In the genomic region with DNA sequence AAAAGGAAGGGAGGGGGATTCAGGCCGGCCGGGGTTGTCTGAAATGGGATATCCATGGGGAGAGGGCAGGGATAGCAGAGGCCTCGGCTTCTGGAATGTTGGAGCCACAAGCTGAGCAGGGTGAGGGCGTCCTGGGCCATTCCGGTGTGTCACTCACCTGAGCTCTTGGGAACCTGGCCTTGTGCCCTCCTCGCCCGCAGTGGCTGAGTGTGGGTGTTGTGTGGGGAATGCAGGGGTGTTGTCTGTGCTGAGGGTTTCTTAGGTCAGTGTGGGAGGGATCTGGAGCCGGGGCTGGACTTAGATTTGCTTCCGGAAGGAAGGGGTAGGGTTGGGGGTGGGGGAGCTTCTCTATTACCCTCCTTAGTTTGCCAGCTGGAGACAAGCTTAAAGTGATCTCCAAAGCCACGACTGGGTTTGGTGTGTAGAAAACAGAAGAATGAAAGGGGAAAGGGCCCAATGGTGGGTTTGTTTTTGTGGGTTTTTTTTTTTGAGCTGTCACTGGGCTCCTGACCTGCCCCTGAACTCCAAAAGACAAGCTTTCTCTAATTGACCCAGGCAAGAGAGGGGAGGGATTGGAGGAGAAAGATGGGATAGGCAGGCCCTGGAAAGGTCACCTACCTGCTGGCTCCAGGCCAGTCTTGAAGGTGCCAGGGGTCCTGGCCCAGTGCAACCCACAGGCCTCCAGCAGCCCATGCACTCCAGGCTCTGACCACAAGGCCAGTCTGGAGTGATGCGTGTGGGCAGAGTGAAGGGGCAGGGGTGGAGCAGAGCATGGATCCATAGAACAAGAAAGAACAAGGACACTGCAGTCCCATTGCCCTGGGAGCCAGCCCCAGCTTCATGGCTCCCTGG, we compare ENCODE assay signal across 8 cellular contexts. TPM values are rescaled to one million over a fixed set of nuclear protein-coding genes. Genes with fewer than 3 reads are reported as not detected.
DNase-seq lines count a peak whose midpoint lies in the region; ATAC-seq and TF ChIP-seq lines count a peak whose summit lies in the region.
"Had no signal": no experiment of that assay in that cellular context is flagged by ENCODE, and none has a peak within 500 bp of the region (broad histone marks: within the 10 kb centered on the region; RNA-seq: fewer than 3 reads in every experiment).

Gene SULT1A2 (minus strand): TSS at position 211 of the 852 bp plus-strand sequence. CDS start 1,120 bp downstream, outside the sequence.

- H3K4me3 ChIP-seq in mammary epithelial cell (replicated peaks in 1 of 3; ENCODE audit: insufficient read depth in 1 of 3, low read depth in 2 of 3, low read length in 3 of 3) (no peak within 1 kb of the TSS), left lung (peak within 1 kb of the TSS in 1 of 2 donors; percentile 20), subcutaneous abdominal adipose tissue (ENCODE audit: low read depth in 1 of 5, low read length in 5 of 5) (peak within 1 kb of the TSS; percentile 4 to 50 (median 40))

- H4K20me1 ChIP-seq in mammary epithelial cell (ENCODE audit: insufficient read depth, low read length), result no peaks in the 10 kb centered on the region

- H3K36me3 ChIP-seq in mammary epithelial cell (ENCODE audit: insufficient read depth, low read length), result no peaks in the 10 kb centered on the region
- H3K36me3 ChIP-seq in left lung, result peaks cover 0 to 14% of the 10 kb centered on the region in 2 donors
- peaks cover 0 to 6% (median 2%) of the 10 kb centered on the region in 5 donors for H3K36me3 ChIP-seq in subcutaneous abdominal adipose tissue (ENCODE audit: control insufficient read depth in 5 of 5, insufficient read depth in 5 of 5, low read length in 5 of 5)

- H3K9me3 ChIP-seq in mammary epithelial cell (replicated peaks; ENCODE audit: insufficient read depth, low read length) (no peaks in the 10 kb centered on the region), left lung (no peaks in the 10 kb centered on the region), subcutaneous abdominal adipose tissue (ENCODE audit: control insufficient read depth in 5 of 5, low read length in 5 of 5) (no peaks in the 10 kb centered on the region)

- peak within 1 kb of the TSS; percentile 64 for H2AFZ ChIP-seq in mammary epithelial cell (ENCODE audit: low read depth, low read length)

- WGBS in mammary epithelial cell (ENCODE audit: low coverage, missing lambda C conversion rate), result 28% methylated on average over 7 of the region's 11 CpGs

- H3K27me3 ChIP-seq in mammary epithelial cell (ENCODE audit: insufficient read depth, low read length) (no peaks in the 10 kb centered on the region), left lung (no peaks in the 10 kb centered on the region), subcutaneous abdominal adipose tissue (ENCODE audit: control insufficient read depth in 5 of 5, insufficient read depth in 4 of 5, low read length in 5 of 5) (peaks cover 0 to 2% (median 0%) of the 10 kb centered on the region in 5 donors)

- BruUV-seq in mammary epithelial cell (replicated peaks; lab: Mats Ljungman, UMichigan), result no TSS peak

- TF ChIP-seq CTCF in mammary epithelial cell (conservative IDR thresholded peaks at IDR 0.05 in 1 of 2, IDR thresholded peaks at IDR 0.05 in 1 of 2; ENCODE audit: extremely low read depth in 1 of 2, insufficient read depth in 1 of 2, low read depth in 1 of 2, low read length in 2 of 2), result no peak
- no peak for TF ChIP-seq CTCF in left lung (IDR thresholded peaks at IDR 0.05)

- DNase-seq in LoVo (ENCODE audit: low spot score), result peak; percentile 16
- peak; percentile 66 for DNase-seq in mammary epithelial cell
- peak in 1 of 2 donors; percentile 68 for DNase-seq in left lung
- no peak for DNase-seq in NCI-H748 (lab: John Stamatoyannopoulos, UW; ENCODE audit: unreplicated experiment)
- DNase-seq in activated gamma-delta T cell (lab: John Stamatoyannopoulos, UW), result no peak
- no peak for DNase-seq in cerebellar cortex (ENCODE audit: low spot score)
- DNase-seq: effector memory CD4-positive, alpha-beta T cell had no signal

- dilution Hi-C loops in mammary epithelial cell (cut with HindIII; ENCODE audit: low sequenced_read_pairs), result no loop called here

- H3K9ac ChIP-seq in mammary epithelial cell (ENCODE audit: insufficient read depth, low read length) (no peak within 1 kb of the TSS), subcutaneous abdominal adipose tissue (ENCODE audit: low read length in 5 of 5) (peak within 1 kb of the TSS in 2 of 5 donors; percentile 11 to 47)

- H3K4me1 ChIP-seq in mammary epithelial cell (ENCODE audit: insufficient read depth, low read length) (peaks cover 13% of the 10 kb centered on the region), left lung (peaks cover 0 to 21% of the 10 kb centered on the region in 2 donors), subcutaneous abdominal adipose tissue (ENCODE audit: control insufficient read depth in 5 of 5, insufficient read depth in 5 of 5, low read length in 5 of 5) (peaks cover 0 to 24% (median 21%) of the 10 kb centered on the region in 5 donors)

- H3K79me2 ChIP-seq in mammary epithelial cell (ENCODE audit: insufficient read depth, low read length), result no peaks in the 10 kb centered on the region

- H3K27ac ChIP-seq in mammary epithelial cell (ENCODE audit: insufficient read depth, low read depth, low read length) (no peak within 1 kb of the TSS), left lung (peak within 1 kb of the TSS; percentile 56 to 71), subcutaneous abdominal adipose tissue (ENCODE audit: low read depth, low read length) (no peak within 1 kb of the TSS)

- intact Hi-C loops in mammary epithelial cell (cut with micrococcal nuclease), result no loop called here
- intact Hi-C loops in left lung (cut with DNase I), result no loop called here

- in situ Hi-C loops in mammary epithelial cell (cut with MboI; ENCODE audit: low sequenced_read_pairs in 2 of 2), result no loop called here

- peak within 1 kb of the TSS; percentile 5 for H3K4me2 ChIP-seq in mammary epithelial cell (ENCODE audit: insufficient read depth, low read depth, low read length)

- ATAC-seq in left lung, result peak; percentile 78

- CTCF ChIA-PET in mammary epithelial cell (lab: Charles Lee; ENCODE audit: low non-redundant PET), result no interaction called here

RNA-seq across cellular contexts. Expression of gene SULT1A2, which starts in this region (rescaled TPM):
- total RNA-seq in mammary epithelial cell (under 1 TPM; 0.40 to 0.67 TPM), left lung (10 to 100 TPM in 1 of 2 donors, 1 to 10 TPM in 1; 5.2 to 16.6 TPM)
- 0.42 TPM for polyA plus RNA-seq in mammary epithelial cell
- not detected for polyA minus RNA-seq in mammary epithelial cell

Comparison
In these comparisons a context has a peak if more than half of its experiments do, and no peak if none do; other contexts are left out.
1. Peak in DNase-seq and H3K4me2 ChIP-seq in mammary epithelial cell; RNA of the gene not detected or under 1 TPM.
2. H3K27ac ChIP-seq: peak in left lung (2 of 2); none in mammary epithelial cell (single experiment) and subcutaneous abdominal adipose tissue (single experiment).
3. H3K4me3 ChIP-seq: peak in subcutaneous abdominal adipose tissue (5 of 5); none in mammary epithelial cell (0 of 3).